In the genomic region with DNA sequence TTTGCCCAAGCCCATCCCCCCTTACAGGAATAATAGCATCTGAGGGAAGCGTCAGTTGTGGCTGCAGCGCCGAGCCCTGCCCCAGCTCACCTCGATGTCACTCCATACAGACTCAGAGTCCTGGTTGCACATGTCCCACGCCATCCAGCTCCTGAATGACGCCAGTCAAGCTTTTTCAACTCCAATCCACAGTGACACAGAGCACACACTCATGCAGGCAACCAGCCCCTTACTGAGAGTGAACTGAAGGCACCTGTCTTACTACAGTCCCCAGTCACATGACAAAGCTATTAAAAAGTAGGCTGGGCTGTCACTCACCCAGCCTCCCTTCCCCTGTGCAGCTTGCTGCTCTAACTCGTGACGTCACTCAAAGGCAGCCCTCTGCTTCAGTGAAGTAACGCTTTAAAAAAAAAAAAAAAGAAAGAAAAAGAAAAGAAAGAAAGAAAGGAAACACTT, we compare ENCODE assay signal across 9 cellular contexts. TPM values are rescaled to one million over a fixed set of nuclear protein-coding genes. Genes with fewer than 3 reads are reported as not detected.
DNase-seq lines count a peak whose midpoint lies in the region; FAIRE-seq and TF ChIP-seq lines count a peak whose summit lies in the region.
"Had no signal": no experiment of that assay in that cellular context is flagged by ENCODE, and none has a peak within 500 bp of the region (broad histone marks: within the 10 kb centered on the region; RNA-seq: fewer than 3 reads in every experiment).

A gene with protein sequence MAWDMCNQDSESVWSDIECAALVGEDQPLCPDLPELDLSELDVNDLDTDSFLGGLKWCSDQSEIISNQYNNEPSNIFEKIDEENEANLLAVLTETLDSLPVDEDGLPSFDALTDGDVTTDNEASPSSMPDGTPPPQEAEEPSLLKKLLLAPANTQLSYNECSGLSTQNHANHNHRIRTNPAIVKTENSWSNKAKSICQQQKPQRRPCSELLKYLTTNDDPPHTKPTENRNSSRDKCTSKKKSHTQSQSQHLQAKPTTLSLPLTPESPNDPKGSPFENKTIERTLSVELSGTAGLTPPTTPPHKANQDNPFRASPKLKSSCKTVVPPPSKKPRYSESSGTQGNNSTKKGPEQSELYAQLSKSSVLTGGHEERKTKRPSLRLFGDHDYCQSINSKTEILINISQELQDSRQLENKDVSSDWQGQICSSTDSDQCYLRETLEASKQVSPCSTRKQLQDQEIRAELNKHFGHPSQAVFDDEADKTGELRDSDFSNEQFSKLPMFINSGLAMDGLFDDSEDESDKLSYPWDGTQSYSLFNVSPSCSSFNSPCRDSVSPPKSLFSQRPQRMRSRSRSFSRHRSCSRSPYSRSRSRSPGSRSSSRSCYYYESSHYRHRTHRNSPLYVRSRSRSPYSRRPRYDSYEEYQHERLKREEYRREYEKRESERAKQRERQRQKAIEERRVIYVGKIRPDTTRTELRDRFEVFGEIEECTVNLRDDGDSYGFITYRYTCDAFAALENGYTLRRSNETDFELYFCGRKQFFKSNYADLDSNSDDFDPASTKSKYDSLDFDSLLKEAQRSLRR (minus strand): TSS at position 234 of the 456 bp plus-strand sequence. CDS start 90 bp downstream, at position 144.

- WGBS in mammary epithelial cell (ENCODE audit: low coverage, missing lambda C conversion rate): 8% methylated on average over 8 of the region's 9 CpGs

- H3K27me3 Mint-ChIP-seq in activated naive CD4-positive, alpha-beta T cell treated with anti-CD3 and anti-CD28 coated beads for 36 hours (ENCODE audit: low read depth): peaks cover 25% of the 10 kb centered on the region

- dilution Hi-C loops in mammary epithelial cell (cut with HindIII; ENCODE audit: low sequenced_read_pairs): no loop called here

- H2AFZ ChIP-seq in mammary epithelial cell (ENCODE audit: low read depth, low read length): peak within 1 kb of the TSS; percentile 89

- TF ChIP-seq CTCF in mammary epithelial cell (conservative IDR thresholded peaks at IDR 0.05 in 1 of 2, IDR thresholded peaks at IDR 0.05 in 1 of 2; ENCODE audit: extremely low read depth in 1 of 2, insufficient read depth in 1 of 2, low read depth in 1 of 2, low read length in 2 of 2) (no peak), D721Med (IDR thresholded peaks at IDR 0.05; ENCODE audit: insufficient read depth, missing control alignments) (no peak)

- no peaks in the 10 kb centered on the region for H3K27me3 ChIP-seq in mammary epithelial cell (ENCODE audit: insufficient read depth, low read length)

- no peaks in the 10 kb centered on the region for H4K20me1 ChIP-seq in mammary epithelial cell (ENCODE audit: insufficient read depth, low read length)

- peaks cover 31% of the 10 kb centered on the region for H3K4me1 ChIP-seq in mammary epithelial cell (ENCODE audit: insufficient read depth, low read length)

- H3K4me3 ChIP-seq in mammary epithelial cell (replicated peaks in 1 of 3; ENCODE audit: insufficient read depth in 1 of 3, low read depth in 2 of 3, low read length in 3 of 3) (peak within 1 kb of the TSS; percentile 43 to 47 (median 45)), skin epidermis (peak within 1 kb of the TSS; percentile 3 to 45 (median 14))

- peak within 1 kb of the TSS; percentile 85 for H3K4me2 ChIP-seq in mammary epithelial cell (ENCODE audit: insufficient read depth, low read depth, low read length)

- H3K4me3 Mint-ChIP-seq in activated naive CD4-positive, alpha-beta T cell treated with anti-CD3 and anti-CD28 coated beads for 36 hours: peak within 1 kb of the TSS; percentile 65

- intact Hi-C loops in activated naive CD4-positive, alpha-beta T cell treated with anti-CD3 and anti-CD28 coated beads for 36 hours (cut with micrococcal nuclease): no loop called here
- intact Hi-C loops in mammary epithelial cell (cut with micrococcal nuclease): loop anchor here (5.0 kb wide), 1 partner anchor 32 kb away; no protein-coding TSS in a partner anchor

- CTCF ChIA-PET in activated naive CD4-positive, alpha-beta T cell treated with anti-CD3 and anti-CD28 coated beads for 36 hours (lab: Charles Lee): no interaction called here
- CTCF ChIA-PET in mammary epithelial cell (lab: Charles Lee; ENCODE audit: low non-redundant PET): interaction anchor here (0.6 kb wide), 1 partner anchor 114 kb away, joined by 28 read pairs; no protein-coding TSS in a partner anchor

- H3K4me1 Mint-ChIP-seq in activated naive CD4-positive, alpha-beta T cell treated with anti-CD3 and anti-CD28 coated beads for 36 hours (ENCODE audit: low read depth): peaks cover 21% of the 10 kb centered on the region

- H3K27ac Mint-ChIP-seq in activated naive CD4-positive, alpha-beta T cell treated with anti-CD3 and anti-CD28 coated beads for 36 hours: no peak within 1 kb of the TSS

- peak; percentile 20 for DNase-seq in activated naive CD4-positive, alpha-beta T cell treated with anti-CD3 and anti-CD28 coated beads for 36 hours
- DNase-seq in activated naive CD4-positive, alpha-beta T cell treated with anti-CD3 and anti-CD28 coated beads, Interleukin-2, amount 50 U/mL, for 16 hours: no peak
- DNase-seq in NCI-H2107 (lab: John Stamatoyannopoulos, UW): peak; percentile 16
- peak; percentile 16 for DNase-seq in mammary epithelial cell
- DNase-seq in islet precursor cell: peak; percentile 89
- no peak for DNase-seq in D721Med (ENCODE audit: insufficient read length, low spot score)
- no peak for DNase-seq in LoVo (ENCODE audit: low spot score)

- in situ Hi-C loops in mammary epithelial cell (cut with MboI; ENCODE audit: low sequenced_read_pairs in 2 of 2): loop anchor here in 1 of 2 donors (10.0 kb wide), 1 partner anchor 45 kb away; no protein-coding TSS in a partner anchor

- no peaks in the 10 kb centered on the region for H3K79me2 ChIP-seq in mammary epithelial cell (ENCODE audit: insufficient read depth, low read length)

- FAIRE-seq in D721Med (lab: Jason Lieb, UNC): no peak

- BruUV-seq in mammary epithelial cell (replicated peaks; lab: Mats Ljungman, UMichigan): no TSS peak

- no peak within 1 kb of the TSS for H3K27ac ChIP-seq in mammary epithelial cell (ENCODE audit: insufficient read depth, low read depth, low read length)
- peak within 1 kb of the TSS in 13 of 21 experiments; percentile 5 to 65 (median 36) for H3K27ac ChIP-seq in skin epidermis

- H3K36me3 Mint-ChIP-seq in activated naive CD4-positive, alpha-beta T cell treated with anti-CD3 and anti-CD28 coated beads for 36 hours (ENCODE audit: low read depth): no peaks in the 10 kb centered on the region

- H3K9ac ChIP-seq in mammary epithelial cell (ENCODE audit: insufficient read depth, low read length): no peak within 1 kb of the TSS

- no peaks in the 10 kb centered on the region for H3K36me3 ChIP-seq in mammary epithelial cell (ENCODE audit: insufficient read depth, low read length)

- no peaks in the 10 kb centered on the region for H3K9me3 ChIP-seq in mammary epithelial cell (replicated peaks; ENCODE audit: insufficient read depth, low read length)

- no peaks in the 10 kb centered on the region for H3K9me3 Mint-ChIP-seq in activated naive CD4-positive, alpha-beta T cell treated with anti-CD3 and anti-CD28 coated beads for 36 hours

RNA-seq across cellular contexts. Expression of the gene that starts here (rescaled TPM):
- not detected for total RNA-seq in activated naive CD4-positive, alpha-beta T cell treated with anti-CD3 and anti-CD28 coated beads for 36 hours
- 1 to 10 TPM in 1 of 2 donors, not detected in 1; 5.3 TPM for total RNA-seq in mammary epithelial cell
- polyA plus RNA-seq in mammary epithelial cell: 0.09 TPM
- polyA minus RNA-seq in mammary epithelial cell: not detected
- total RNA-seq: activated CD8-positive, alpha-beta memory T cell treated with anti-CD3 and anti-CD28 coated beads for 36 hours had no signal

Comparison
In these comparisons a context has a peak if more than half of its experiments do, and no peak if none do; other contexts are left out.
1. Peak in DNase-seq in activated naive CD4-positive, alpha-beta T cell treated with anti-CD3 and anti-CD28 coated beads for 36 hours; RNA of the gene not detected or under 1 TPM.
2. DNase-seq: peak in NCI-H2107 (single experiment), mammary epithelial cell (single experiment) and islet precursor cell (single experiment); none in activated naive CD4-positive, alpha-beta T cell treated with anti-CD3 and anti-CD28 coated beads, Interleukin-2, amount 50 U/mL, for 16 hours (single experiment), D721Med (single experiment) and LoVo (single experiment).